Comparison of ENCODE assay signal across 16 cellular contexts in the genomic region with DNA sequence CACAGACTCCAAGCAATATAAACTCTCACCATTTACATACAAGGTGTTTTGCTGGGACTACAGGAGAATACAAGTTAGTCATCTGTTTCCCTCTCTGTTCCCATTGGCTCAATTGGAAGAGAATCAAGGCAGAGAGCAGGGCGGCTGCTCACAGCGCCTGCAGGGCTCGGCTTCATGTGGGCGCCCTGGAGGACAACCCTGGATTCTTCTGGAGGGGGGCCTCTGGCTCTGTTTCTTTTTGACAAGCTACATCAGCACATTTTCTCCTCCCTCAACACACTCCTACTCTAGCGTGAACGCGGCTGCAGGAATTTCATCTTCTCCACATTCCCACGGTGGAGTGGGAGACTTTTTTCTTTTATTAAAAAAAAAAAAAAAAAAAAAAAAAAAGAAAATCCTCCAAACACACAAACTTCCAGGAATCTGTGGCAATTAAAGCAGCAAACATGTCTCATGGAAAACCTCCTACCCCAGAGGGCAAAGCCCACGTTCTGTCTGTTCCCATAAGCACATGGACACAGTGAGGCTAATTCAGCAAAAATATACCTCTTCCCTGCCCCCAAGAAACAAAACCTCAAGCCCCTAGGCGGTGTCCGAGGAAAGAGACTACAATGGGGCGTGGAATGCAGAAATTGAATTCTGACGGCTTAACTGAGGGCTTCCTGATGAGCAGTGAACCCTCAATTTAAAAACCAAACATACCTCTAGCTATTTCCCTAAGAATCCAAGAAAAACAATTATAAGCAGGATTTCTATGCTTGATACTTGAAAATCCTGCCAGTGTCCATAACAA. TPM values are rescaled to one million over a fixed set of nuclear protein-coding genes. Genes with fewer than 3 reads are reported as not detected.
DNase-seq lines count a peak whose midpoint lies in the region; ATAC-seq and TF ChIP-seq lines count a peak whose summit lies in the region.
"Had no signal": no experiment of that assay in that cellular context is flagged by ENCODE, and none has a peak within 500 bp of the region (broad histone marks: within the 10 kb centered on the region; RNA-seq: fewer than 3 reads in every experiment).

No MANE protein-coding gene starts in this region.

- intact Hi-C loops in activated CD8-positive, alpha-beta T cell treated with anti-CD3 and anti-CD28 coated beads for 36 hours (cut with micrococcal nuclease) = no loop called here

- H3K9me3 Mint-ChIP-seq in mesothelial cell of epicardium = no peaks in the 10 kb centered on the region
- no peaks in the 10 kb centered on the region for H3K9me3 Mint-ChIP-seq in activated CD8-positive, alpha-beta T cell treated with anti-CD3 and anti-CD28 coated beads for 36 hours
- H3K9me3 Mint-ChIP-seq: naive thymus-derived CD8-positive, alpha-beta T cell; stimulated activated naive CD8-positive, alpha-beta T cell treated with anti-CD3 and anti-CD28 coated beads, Interleukin-15, Interleukin-2, amounts not matched to agents 100 ng/mL and 50 ng/mL, for 24 hours had no signal

- peak overlapping the region; percentile 38 for H3K4me3 Mint-ChIP-seq in mesothelial cell of epicardium
- H3K4me3 Mint-ChIP-seq in activated CD8-positive, alpha-beta T cell treated with anti-CD3 and anti-CD28 coated beads for 36 hours = no peak overlapping the region
- H3K4me3 Mint-ChIP-seq: naive thymus-derived CD8-positive, alpha-beta T cell; stimulated activated naive CD8-positive, alpha-beta T cell treated with anti-CD3 and anti-CD28 coated beads, Interleukin-15, Interleukin-2, amounts not matched to agents 100 ng/mL and 50 ng/mL, for 24 hours had no signal

- peak overlapping the region; percentile 89 for H3K27ac Mint-ChIP-seq in mesothelial cell of epicardium
- H3K27ac Mint-ChIP-seq in activated CD8-positive, alpha-beta T cell treated with anti-CD3 and anti-CD28 coated beads for 36 hours = no peak overlapping the region
- H3K27ac Mint-ChIP-seq: naive thymus-derived CD8-positive, alpha-beta T cell; stimulated activated naive CD8-positive, alpha-beta T cell treated with anti-CD3 and anti-CD28 coated beads, Interleukin-15, Interleukin-2, amounts not matched to agents 100 ng/mL and 50 ng/mL, for 24 hours had no signal

- POLR2A ChIA-PET in activated CD8-positive, alpha-beta T cell treated with anti-CD3 and anti-CD28 coated beads for 36 hours (lab: Charles Lee) = no interaction called here

- peaks cover 9% of the 10 kb centered on the region for H3K36me3 Mint-ChIP-seq in mesothelial cell of epicardium
- H3K36me3 Mint-ChIP-seq in activated CD8-positive, alpha-beta T cell treated with anti-CD3 and anti-CD28 coated beads for 36 hours (ENCODE audit: low read depth) = no peaks in the 10 kb centered on the region
- H3K36me3 Mint-ChIP-seq: naive thymus-derived CD8-positive, alpha-beta T cell had no signal

- DNase-seq in AG08395 (ENCODE audit: low spot score) = peak; percentile 63
- peak; percentile 41 for DNase-seq in RPMI7951 (ENCODE audit: low read depth)
- DNase-seq in fibroblast of peridontal ligament (ENCODE audit: extremely low read depth) = peak; percentile 21
- DNase-seq in mesothelial cell of epicardium (ENCODE audit: low spot score in 2 of 2, unreplicated experiment in 2 of 2) = peak in 1 of 2 experiments; percentile 40
- DNase-seq in activated CD8-positive, alpha-beta T cell treated with anti-CD3 and anti-CD28 coated beads for 36 hours = no peak
- no peak for DNase-seq in SKM-1 (lab: John Stamatoyannopoulos, UW; ENCODE audit: unreplicated experiment)
- no peak for DNase-seq in NCI-H526 (lab: John Stamatoyannopoulos, UW)
- DNase-seq: activated CD4-positive, alpha-beta T cell treated with anti-CD3 and anti-CD28 coated beads for 4 hours; activated effector memory CD4-positive, alpha-beta T cell treated with anti-CD3 and anti-CD28 coated beads, Interleukin-2, amount 50 U/mL, for 16 hours; GF-D8; naive thymus-derived CD8-positive, alpha-beta T cell; NK-92 treated with Interleukin-12 subunit alpha and Interleukin-12 subunit beta, amount 100 ng/mL, for 24 hours; stimulated activated CD4-positive, alpha-beta T cell treated with anti-CD3 and anti-CD28 coated beads, Interleukin-2, amount 100 ng/mL, for 24 hours; SW 1271 had no signal

- CTCF ChIA-PET in activated CD8-positive, alpha-beta T cell treated with anti-CD3 and anti-CD28 coated beads for 36 hours (lab: Charles Lee) = interaction anchor here (1.1 to 1.4 kb wide), 2 partner anchors 26 to 37 kb away, joined by 4 read pairs; no protein-coding TSS in a partner anchor

- TF ChIP-seq CTCF in mesothelial cell of epicardium (IDR thresholded peaks at IDR 0.05; ENCODE audit: unreplicated experiment) = no peak
- TF ChIP-seq CTCF in activated CD8-positive, alpha-beta T cell treated with anti-CD3 and anti-CD28 coated beads for 36 hours (IDR thresholded peaks at IDR 0.05) = no peak

- ATAC-seq in activated CD8-positive, alpha-beta T cell treated with anti-CD3 and anti-CD28 coated beads for 36 hours = no peak
- ATAC-seq in GM21529 (IDR thresholded peaks at IDR 0.05; ENCODE audit: unreplicated experiment) = no peak
- ATAC-seq: naive thymus-derived CD8-positive, alpha-beta T cell had no signal

- H3K27me3 Mint-ChIP-seq in mesothelial cell of epicardium (ENCODE audit: low read depth) = no peaks in the 10 kb centered on the region
- H3K27me3 Mint-ChIP-seq in activated CD8-positive, alpha-beta T cell treated with anti-CD3 and anti-CD28 coated beads for 36 hours = peaks cover 23% of the 10 kb centered on the region

- H3K4me1 Mint-ChIP-seq in mesothelial cell of epicardium = peaks cover 32% of the 10 kb centered on the region
- H3K4me1 Mint-ChIP-seq in activated CD8-positive, alpha-beta T cell treated with anti-CD3 and anti-CD28 coated beads for 36 hours (ENCODE audit: low read depth) = peaks cover 13% of the 10 kb centered on the region
- H3K4me1 Mint-ChIP-seq: naive thymus-derived CD8-positive, alpha-beta T cell had no signal

RNA-seq across cellular contexts. Expression of a gene that starts 50.6 kb away (rescaled TPM):
- total RNA-seq in RPMI7951 (2014; rRNA removed; shearing (Covaris generic)) = 0.24 and 0.68 TPM in 2 replicates
- total RNA-seq in mesothelial cell of epicardium = 25.5 to 30.8 TPM (median 30.7 TPM) in 3 replicates
- under 1 TPM; 0.16 to 0.23 TPM for total RNA-seq in activated CD8-positive, alpha-beta T cell treated with anti-CD3 and anti-CD28 coated beads for 36 hours

Comparison
In these comparisons a context has a peak if more than half of its experiments do, and no peak if none do; other contexts are left out.
1. DNase-seq: peak in AG08395 (single experiment), RPMI7951 (single experiment) and fibroblast of peridontal ligament (single experiment); none in activated CD8-positive, alpha-beta T cell treated with anti-CD3 and anti-CD28 coated beads for 36 hours (single experiment), SKM-1 (single experiment) and NCI-H526 (0 of 2).
2. RNA of a gene that starts 50.6 kb away (total RNA-seq): 25.5 to 30.8 TPM in mesothelial cell of epicardium; 0.24 to 0.68 TPM in RPMI7951 and 0.16 to 0.23 TPM in activated CD8-positive, alpha-beta T cell treated with anti-CD3 and anti-CD28 coated beads for 36 hours; every median in the first group is over 10 times any median in the second.